ENCODE assay signal across 8 cellular contexts in the genomic region with DNA sequence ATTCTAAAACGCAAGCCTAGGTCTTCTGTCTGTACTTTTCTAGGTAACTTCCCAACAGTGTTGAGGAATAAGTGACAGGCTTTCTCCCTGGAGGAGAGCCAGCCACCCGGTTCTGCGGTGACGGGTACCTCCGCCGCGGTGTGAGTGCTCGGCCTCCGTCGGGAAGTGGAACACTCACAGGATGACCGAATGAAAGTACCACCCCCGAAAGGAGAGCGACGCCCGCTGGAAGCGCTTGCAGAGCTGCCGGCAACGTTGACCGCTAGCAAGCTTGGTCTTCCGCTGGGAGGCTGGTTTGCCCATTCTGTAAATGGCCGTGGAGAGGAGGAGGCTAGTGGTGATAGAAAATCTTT. TPM values are rescaled to one million over a fixed set of nuclear protein-coding genes. Genes with fewer than 3 reads are reported as not detected.
DNase-seq lines count a peak whose midpoint lies in the region; ATAC-seq and TF ChIP-seq lines count a peak whose summit lies in the region.

No MANE protein-coding gene starts in this region.

- peaks cover 0 to 31% (median 22%) of the 10 kb centered on the region in 11 experiments; a peak in 19 of 22 replicates for H3K36me3 ChIP-seq in BLaER1 treated with 17β-estradiol and CSF1 and Interleukin-3, amounts not matched to agents 10 nM and 100 nM
- H3K36me3 ChIP-seq in aorta (ENCODE audit: control insufficient read depth in 1 of 2, insufficient read depth in 2 of 2, low read length in 1 of 2), result no peaks in the 10 kb centered on the region

- ATAC-seq in GM21390 (IDR thresholded peaks at IDR 0.05; ENCODE audit: unreplicated experiment) (peak; percentile 27), omental fat pad (ENCODE audit: low FRiP score) (peak; percentile 86), aorta (ENCODE audit: low FRiP score) (peak; percentile 88)

- peaks cover 0 to 3% (median 0%) of the 10 kb centered on the region in 11 experiments; a peak in 1 of 22 replicates for H4K20me1 ChIP-seq in BLaER1 treated with 17β-estradiol and CSF1 and Interleukin-3, amounts not matched to agents 10 nM and 100 nM

- no peak for TF ChIP-seq EP300 in Ishikawa (IDR thresholded peaks at IDR 0.05; ENCODE audit: borderline replicate concordance)

- TF ChIP-seq CTCF in omental fat pad (IDR thresholded peaks at IDR 0.05), result no peak

- H3K4me1 ChIP-seq in BLaER1 treated with 17β-estradiol and CSF1 and Interleukin-3, amounts not matched to agents 10 nM and 100 nM, result peaks cover 10 to 29% (median 20%) of the 10 kb centered on the region in 10 experiments; a peak in 19 of 20 replicates
- peaks cover 0 to 6% of the 10 kb centered on the region in 2 donors for H3K4me1 ChIP-seq in aorta (ENCODE audit: control insufficient read depth in 1 of 2, insufficient read depth in 2 of 2, low read length in 2 of 2)

- intact Hi-C loops in aorta (cut with DNase I), result loop anchor here (2.0 to 5.0 kb wide), 2 partner anchors 57 to 58 kb away; a partner anchor contains a TSS

- 0 to 1% methylated on average over 21 of the region's 21 CpGs for WGBS in aorta, 2 donors

- H3K4me3 ChIP-seq in BLaER1 treated with 17β-estradiol and CSF1 and Interleukin-3, amounts not matched to agents 10 nM and 100 nM, result peak overlapping the region; percentile 67 to 84 (median 78)
- H3K4me3 ChIP-seq in aorta (ENCODE audit: low read length in 2 of 2), result peak overlapping the region; percentile 68 to 77

- H3K9me3 ChIP-seq in BLaER1 treated with 17β-estradiol and CSF1 and Interleukin-3, amounts not matched to agents 10 nM and 100 nM (replicated peaks in 1 of 11), result no peaks in the 10 kb centered on the region
- no peaks in the 10 kb centered on the region for H3K9me3 ChIP-seq in aorta (ENCODE audit: control insufficient read depth, low read length)

- H3K4me2 ChIP-seq in BLaER1 treated with 17β-estradiol and CSF1 and Interleukin-3, amounts not matched to agents 10 nM and 100 nM, result peak overlapping the region; percentile 69 to 96 (median 87)

- TF ChIP-seq RAD21 in Ishikawa (IDR thresholded peaks at IDR 0.05; ENCODE audit: low read depth), result peak; percentile 4; the same call in 1 of the 2 replicates

- DNase-seq in activated effector memory CD4-positive, alpha-beta T cell treated with Interleukin-2 at 50 U/mL for 16 hours, result peak; percentile 19
- DNase-seq in germinal center (ENCODE audit: low spot score) (peak; percentile 25), omental fat pad (ENCODE audit: low spot score) (peak; percentile 52), aorta (peak; percentile 92 to 94), SHP77 (lab: John Stamatoyannopoulos, UW) (no peak)

- H3K27me3 ChIP-seq in BLaER1 treated with 17β-estradiol and CSF1 and Interleukin-3, amounts not matched to agents 10 nM and 100 nM, result no peaks in the 10 kb centered on the region
- H3K27me3 ChIP-seq in aorta (ENCODE audit: control insufficient read depth in 1 of 2, insufficient read depth in 2 of 2, low read length in 1 of 2), result no peaks in the 10 kb centered on the region

- H3K9ac ChIP-seq in BLaER1 treated with 17β-estradiol and CSF1 and Interleukin-3, amounts not matched to agents 10 nM and 100 nM, result peak overlapping the region; percentile 84 to 91 (median 90)

- peak overlapping the region; percentile 74 to 90 (median 87) for H3K27ac ChIP-seq in BLaER1 treated with 17β-estradiol and CSF1 and Interleukin-3, amounts not matched to agents 10 nM and 100 nM
- H3K27ac ChIP-seq in aorta (ENCODE audit: low read depth in 1 of 2, low read length in 2 of 2), result peak overlapping the region; percentile 5 to 82

TF ChIP-seq in Ishikawa, 13 proteins besides CTCF, POLR2A, EP300 and RAD21:
- no peak for TF ChIP-seq ZBTB7A (IDR thresholded peaks at IDR 0.05; ENCODE audit: low read depth)
- TF ChIP-seq YY1 (IDR thresholded peaks at IDR 0.05; ENCODE audit: low read depth), result peak; percentile 44; the same call in 1 of the 2 replicates

RNA-seq across cellular contexts. Expression of a gene that starts 0.6 kb away (rescaled TPM):
- total RNA-seq in omental fat pad, result 10 to 100 TPM in 1 of 4 donors, 1 to 10 TPM in 3; 3.5 to 13.6 (median 5.2) TPM
- total RNA-seq in aorta, result 10 to 100 TPM; 13.1 to 17.5 TPM
- polyA plus RNA-seq in aorta, result 10 to 100 TPM; 12.0 to 17.0 TPM

RNA-seq across cellular contexts. Expression of a gene that starts 57.1 kb away (rescaled TPM):
- total RNA-seq in omental fat pad (10 to 100 TPM in 1 of 4 donors, 1 to 10 TPM in 3; 5.6 to 13.7 (median 6.9) TPM), aorta (10 to 100 TPM; 16.4 to 17.8 TPM)
- 10 to 100 TPM in 1 of 2 donors, 1 to 10 TPM in 1; 2.8 to 12.4 TPM for polyA plus RNA-seq in aorta

Comparison
In these comparisons a context has a peak if more than half of its experiments do, and no peak if none do; other contexts are left out.
1. ATAC-seq: peak in every context shown above with its lines; median percentile 88 in aorta; 86 in omental fat pad; 27 in GM21390.
2. DNase-seq: peak in activated effector memory CD4-positive, alpha-beta T cell treated with Interleukin-2 at 50 U/mL for 16 hours (single experiment), germinal center (single experiment), omental fat pad (single experiment) and aorta (2 of 2); none in SHP77 (0 of 2).